In genomic region chr11:118682372-118682771, GRCh38 we compare ENCODE assay signal across 12 cellular contexts. TPM values are rescaled to one million over a fixed set of nuclear protein-coding genes. Genes with fewer than 3 reads are reported as not detected.
"Had no signal": no experiment of that assay in that cellular context is flagged by ENCODE, and none has a peak within 500 bp of the region (broad histone marks: within the 10 kb centered on the region; RNA-seq: fewer than 3 reads in every experiment).

No MANE protein-coding gene starts in this region.

- H3K36me3 ChIP-seq: HAP-1 had no signal

- DNase-seq: GM23248, GOT3, H7, H9, HCEC 1CT, HFFc6 had no signal

- FAIRE-seq: H1, H54 had no signal

- H3K9ac ChIP-seq: GM23248 had no signal

- H3K4me3 ChIP-seq: GM23248, GM23338, HAP-1 had no signal

- H3K27ac ChIP-seq: GM23248 had no signal

- H3K4me1 ChIP-seq: HAP-1 had no signal

- H2AFZ ChIP-seq: GM23248, GM23338 had no signal

- ATAC-seq: GM23338, HCT116 had no signal

- H3K9me3 ChIP-seq: HAP-1 had no signal

- H3K4me2 ChIP-seq: GM23338 had no signal

RNA-seq across cellular contexts. Expression of gene TREH, which starts 2.9 kb away (rescaled TPM):
- total RNA-seq: GM23248, GM23338, H1, H4, H7, H9 had no signal
